Comparison of ENCODE assay signal across 12 cellular contexts in the genomic region with DNA sequence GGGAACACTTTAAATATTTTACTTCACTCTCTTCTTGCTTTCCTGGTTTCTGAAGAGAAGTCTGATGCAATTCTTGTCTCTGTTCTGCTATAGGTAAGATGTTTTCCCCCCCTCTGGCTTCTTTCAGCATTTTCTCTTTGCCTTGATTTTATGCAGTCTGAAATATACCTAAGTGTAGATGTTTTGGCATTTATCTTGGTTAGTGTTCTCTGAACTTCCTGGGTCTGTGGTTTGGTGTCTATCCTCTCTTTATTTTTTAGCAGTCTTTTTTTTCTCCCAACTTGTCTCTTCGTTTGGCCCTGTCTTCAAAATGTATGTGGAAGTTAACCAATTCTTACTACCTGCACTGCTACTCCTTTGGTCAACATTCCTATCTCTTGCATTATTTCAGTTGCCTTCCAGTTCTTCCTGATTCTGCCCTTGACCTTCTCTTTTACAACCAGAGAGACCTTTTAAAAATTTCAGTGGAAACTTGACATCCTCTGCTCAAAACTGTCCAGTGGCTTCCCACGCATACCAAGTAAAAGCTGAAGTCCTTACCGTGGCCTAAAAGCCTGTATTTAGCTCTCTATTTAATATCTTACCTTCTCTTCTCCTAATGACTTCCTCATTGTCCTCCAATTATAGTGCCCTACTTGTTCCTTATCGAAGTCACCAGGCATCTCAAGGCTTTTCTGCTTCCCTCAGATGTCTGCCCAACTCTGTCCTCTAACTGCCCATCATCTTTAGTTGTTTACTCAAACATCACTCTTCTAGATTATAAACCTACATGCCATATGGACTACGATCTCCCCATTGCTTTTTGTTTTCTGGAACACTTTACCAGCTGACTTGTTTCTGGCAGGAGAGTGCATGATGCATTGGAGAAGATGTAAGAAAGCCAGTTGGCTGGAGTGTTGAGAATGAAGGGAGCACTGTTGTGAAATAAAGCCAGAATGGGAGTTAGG. TPM values are rescaled to one million over a fixed set of nuclear protein-coding genes. Genes with fewer than 3 reads are reported as not detected.
A peak's percentile ranks its signal among the peaks of the same experiment; 100 is the strongest.
DNase-seq lines count a peak whose midpoint lies in the region; ATAC-seq and TF ChIP-seq lines count a peak whose summit lies in the region.
"Had no signal": no experiment of that assay in that cellular context is flagged by ENCODE, and none has a peak within 500 bp of the region (broad histone marks: within the 10 kb centered on the region; RNA-seq: fewer than 3 reads in every experiment).

No MANE protein-coding gene starts in this region.

- peak; percentile 52 for ATAC-seq in activated naive CD8-positive, alpha-beta T cell treated with anti-CD3 and anti-CD28 coated beads, Interleukin-2, amount 50 U/mL, for 24 hours
- ATAC-seq in GM21737 (IDR thresholded peaks at IDR 0.05; ENCODE audit: unreplicated experiment): no peak
- no peak for ATAC-seq in HG02623 (IDR thresholded peaks at IDR 0.05; ENCODE audit: unreplicated experiment)

- peaks cover 10% of the 10 kb centered on the region for H3K4me1 ChIP-seq in HUES6 (ENCODE audit: control insufficient read depth, insufficient read depth, low read length)

- no peak overlapping the region for H3K9ac ChIP-seq in HUES6 (ENCODE audit: low read length)

- peaks cover 56% of the 10 kb centered on the region for H3K4me1 Mint-ChIP-seq in activated naive CD8-positive, alpha-beta T cell treated with anti-CD3 and anti-CD28 coated beads, Interleukin-2, amount 50 U/mL, for 24 hours
- peaks cover 43% of the 10 kb centered on the region for H3K4me1 Mint-ChIP-seq in CD14-positive monocyte

- H3K36me3 ChIP-seq in HUES6 (ENCODE audit: control insufficient read depth, insufficient read depth, low read length): no peaks in the 10 kb centered on the region
- H3K36me3 ChIP-seq: prostate gland had no signal

- 0 out of 2 replicates have a peak overlapping the region, but pooled peaks have one; percentile 6 for H3K27ac ChIP-seq in HUES6 (ENCODE audit: low read depth, low read length)
- H3K27ac ChIP-seq in coronary artery: no peak overlapping the region
- H3K27ac ChIP-seq: prostate gland had no signal

- DNase-seq in AML-193 (lab: John Stamatoyannopoulos, UW) (peak; percentile 14 to 16), inferior parietal cortex (ENCODE audit: extremely low spot score) (peak; percentile 50), CD14-positive monocyte (ENCODE audit: low spot score) (no peak), coronary artery (ENCODE audit: low spot score) (no peak)
- DNase-seq in activated naive CD8-positive, alpha-beta T cell treated with anti-CD3 and anti-CD28 coated beads, Interleukin-2, amount 50 U/mL, for 24 hours: no peak
- DNase-seq: activated naive CD4-positive, alpha-beta T cell treated with Interleukin-2 at 50 U/mL for 16 hours; endodermal cell; NCI-H748 treated with DMSO at 0.1 percent for 48 hours had no signal

- TF ChIP-seq CTCF in CD14-positive monocyte (IDR thresholded peaks at IDR 0.05) (no peak), coronary artery (IDR thresholded peaks at IDR 0.05) (no peak)

- H3K27me3 ChIP-seq in HUES6 (ENCODE audit: control insufficient read depth, insufficient read depth, low read length): no peaks in the 10 kb centered on the region

- H3K27ac Mint-ChIP-seq in activated naive CD8-positive, alpha-beta T cell treated with anti-CD3 and anti-CD28 coated beads, Interleukin-2, amount 50 U/mL, for 24 hours: no peak overlapping the region
- H3K27ac Mint-ChIP-seq in CD14-positive monocyte: no peak overlapping the region
- H3K27ac Mint-ChIP-seq: endodermal cell had no signal

- intact Hi-C loops in CD14-positive monocyte (cut with micrococcal nuclease): no loop called here

- H3K9me3 Mint-ChIP-seq in activated naive CD8-positive, alpha-beta T cell treated with anti-CD3 and anti-CD28 coated beads, Interleukin-2, amount 50 U/mL, for 24 hours: no peaks in the 10 kb centered on the region
- peaks cover 0 to 2% (median 0%) of the 10 kb centered on the region in 7 donors for H3K9me3 Mint-ChIP-seq in CD14-positive monocyte
- H3K9me3 Mint-ChIP-seq: endodermal cell had no signal

- no peak overlapping the region for H3K4me3 Mint-ChIP-seq in activated naive CD8-positive, alpha-beta T cell treated with anti-CD3 and anti-CD28 coated beads, Interleukin-2, amount 50 U/mL, for 24 hours
- no peak overlapping the region for H3K4me3 Mint-ChIP-seq in CD14-positive monocyte
- H3K4me3 Mint-ChIP-seq: endodermal cell had no signal

- H3K9me3 ChIP-seq in HUES6 (ENCODE audit: control insufficient read depth, insufficient read depth, low read depth, low read length): no peaks in the 10 kb centered on the region
- H3K9me3 ChIP-seq: prostate gland had no signal

- no peak overlapping the region for H3K4me3 ChIP-seq in HUES6 (ENCODE audit: low read depth, low read length)
- H3K4me3 ChIP-seq in coronary artery: no peak overlapping the region
- H3K4me3 ChIP-seq: prostate gland had no signal

- peaks cover 15% of the 10 kb centered on the region for H3K36me3 Mint-ChIP-seq in activated naive CD8-positive, alpha-beta T cell treated with anti-CD3 and anti-CD28 coated beads, Interleukin-2, amount 50 U/mL, for 24 hours (ENCODE audit: low read depth)
- peaks cover 0 to 6% of the 10 kb centered on the region in 2 donors for H3K36me3 Mint-ChIP-seq in CD14-positive monocyte

- H3K27me3 Mint-ChIP-seq in activated naive CD8-positive, alpha-beta T cell treated with anti-CD3 and anti-CD28 coated beads, Interleukin-2, amount 50 U/mL, for 24 hours: no peaks in the 10 kb centered on the region
- H3K27me3 Mint-ChIP-seq in CD14-positive monocyte (ENCODE audit: low read depth in 3 of 3): peaks cover 0 to 2% (median 0%) of the 10 kb centered on the region in 3 donors

RNA-seq across cellular contexts. Expression of a gene that starts 40.9 kb away (rescaled TPM):
- 10 to 100 TPM; 41.2 to 75.3 TPM for polyA plus RNA-seq in CD14-positive monocyte

Comparison
In these comparisons a context has a peak if more than half of its experiments do, and no peak if none do; other contexts are left out.
1. DNase-seq: peak in AML-193 (2 of 2) and inferior parietal cortex (single experiment); none in activated naive CD8-positive, alpha-beta T cell treated with anti-CD3 and anti-CD28 coated beads, Interleukin-2, amount 50 U/mL, for 24 hours (single experiment), CD14-positive monocyte (single experiment) and coronary artery (single experiment).